In genomic region chr15:54109014-54109413, GRCh38 we compare ENCODE assay signal across 27 cellular contexts.
"Had no signal": no experiment of that assay in that cellular context is flagged by ENCODE, and none has a peak within 500 bp of the region (broad histone marks: within the 10 kb centered on the region; RNA-seq: fewer than 3 reads in every experiment).

No MANE protein-coding gene starts in this region.

- H3K27me3 ChIP-seq: stomach, suprapubic skin, testis, thyroid gland, tibial artery, tibial nerve, transverse colon, upper lobe of left lung, upper lobe of right lung, uterus, vagina had no signal

- H3K27ac ChIP-seq: stomach, suprapubic skin, testis, thoracic aorta, thyroid gland, tibial nerve, transverse colon, upper lobe of left lung, upper lobe of right lung, uterus, vagina had no signal

- H3K36me3 ChIP-seq: stomach, suprapubic skin, thoracic aorta, thyroid gland, tibial artery, tibial nerve, transverse colon, upper lobe of left lung, upper lobe of right lung, uterus, vagina had no signal

- DNase-seq: stimulated activated CD4-positive, alpha-beta T cell treated with anti-CD3 and anti-CD28 coated beads, Interleukin-2, amount 100 ng/mL, for 48 hours; stimulated activated CD4-positive, alpha-beta T cell treated with anti-CD3 and anti-CD28 coated beads, Interleukin-4, amount 100 ng/mL, for 1 hour; stimulated activated CD4-positive, alpha-beta T cell treated with anti-CD3 and anti-CD28 coated beads, Interleukin-4, amount 100 ng/mL, for 24 hours; stimulated activated CD4-positive, alpha-beta T cell treated with anti-CD3 and anti-CD28 coated beads, Interleukin-4, amount 100 ng/mL, for 4 hours; stimulated activated CD8-positive, alpha-beta memory T cell treated with anti-CD3 and anti-CD28 coated beads, Interleukin-4, amount 100 ng/mL, for 48 hours; stimulated activated naive B cell treated with anti-CD40 and anti-IgM and Interleukin-4, amounts not matched to agents 10 μg/mL and 1 μg/mL and 100 μg/mL, for 72 hours; stimulated activated naive CD4-positive, alpha-beta T cell; stimulated activated naive CD4-positive, alpha-beta T cell treated with Interleukin-2 at 50 U/mL for 16 hours; stimulated activated naive CD8-positive, alpha-beta T cell treated with anti-CD3 and anti-CD28 coated beads, Interleukin-15, amount 100 ng/mL, for 72 hours; stimulated activated naive CD8-positive, alpha-beta T cell treated with anti-CD3 and anti-CD28 coated beads, Interleukin-15, Interleukin-2, amounts not matched to agents 100 U/mL and 50 U/mL, for 24 hours; stomach; substantia nigra; testis; thyroid gland; tibial artery; transverse colon; trophoblast cell; upper lobe of left lung; upper lobe of right lung; uterus had no signal

- H3K9me3 ChIP-seq: stomach, suprapubic skin, testis, thoracic aorta, thyroid gland, tibial artery, tibial nerve, transverse colon, upper lobe of left lung, upper lobe of right lung, uterus, vagina had no signal

- FAIRE-seq: urothelium cell line had no signal

- H3K4me1 ChIP-seq: stomach, suprapubic skin, testis, thyroid gland, tibial nerve, transverse colon, upper lobe of left lung, upper lobe of right lung, uterus, vagina had no signal

- H3K4me3 ChIP-seq: stomach, suprapubic skin, testis, thoracic aorta, thyroid gland, tibial artery, tibial nerve, transverse colon, upper lobe of left lung, upper lobe of right lung, uterus, vagina had no signal

- ATAC-seq: stimulated activated effector memory CD8-positive, alpha-beta T cell treated with anti-CD3 and anti-CD28 coated beads, Interleukin-12 subunit alpha, Interleukin-12 subunit beta, amount 100 ng/mL, for 72 hours; stimulated activated memory B cell treated with anti-CD40 and anti-IgM and Interleukin-4, amounts not matched to agents 10 μg/mL and 1 μg/mL and 100 μg/mL, for 72 hours; stimulated activated naive B cell treated with anti-CD40 and anti-IgM and Interleukin-4, amounts not matched to agents 10 μg/mL and 1 μg/mL and 100 μg/mL, for 72 hours; stimulated activated naive CD8-positive, alpha-beta T cell treated with anti-CD3 and anti-CD28 coated beads, Interleukin-15, amount 100 ng/mL, for 72 hours; stimulated activated naive CD8-positive, alpha-beta T cell treated with anti-CD3 and anti-CD28 coated beads, Interleukin-15, Interleukin-2, amounts not matched to agents 100 U/mL and 50 U/mL, for 24 hours; upper lobe of right lung had no signal
